Comparison of ENCODE assay signal across 29 cellular contexts in genomic region chr14:29648045-29648444, GRCh38.
A peak's percentile ranks its signal among the peaks of the same experiment; 100 is the strongest.
DNase-seq lines count a peak whose midpoint lies in the region; ATAC-seq and TF ChIP-seq lines count a peak whose summit lies in the region.
"Had no signal": no experiment of that assay in that cellular context is flagged by ENCODE, and none has a peak within 500 bp of the region (broad histone marks: within the 10 kb centered on the region; RNA-seq: fewer than 3 reads in every experiment).

No MANE protein-coding gene starts in this region.

- POLR2A ChIA-PET in A673 (lab: Charles Lee; ENCODE audit: low non-redundant PET): no interaction called here

- peaks cover 11% of the 10 kb centered on the region for H3K4me1 ChIP-seq in A673 (ENCODE audit: insufficient read depth, low read length, poor library complexity, severe bottlenecking)
- H3K4me1 ChIP-seq: esophagus squamous epithelium, lower lobe of right lung had no signal

- no peaks in the 10 kb centered on the region for H3K27me3 ChIP-seq in A673 (replicated peaks; ENCODE audit: insufficient read depth, low read depth, low read length, poor library complexity)
- H3K27me3 ChIP-seq: adrenal gland, esophagus squamous epithelium, MG63, tibial nerve had no signal

- intact Hi-C loops in A673 (cut with micrococcal nuclease; ENCODE audit: unreplicated experiment): loop anchor here (10.0 kb wide), 1 partner anchor 277 kb away; the partner anchor contains the start of gene PRKD1

- H3K36me3 ChIP-seq in A673 (ENCODE audit: insufficient read depth, low read length, poor library complexity, severe bottlenecking): peaks cover 19% of the 10 kb centered on the region
- H3K36me3 ChIP-seq: adrenal gland, lower lobe of right lung, MG63 had no signal

- H3K9me3 ChIP-seq in A673 (ENCODE audit: low read depth, low read length, poor library complexity, severe bottlenecking): peaks cover 37% of the 10 kb centered on the region

- in situ Hi-C loops in G401 (cut with HindIII; ENCODE audit: low sequenced_read_pairs): no loop called here

- DNase-seq in A673 (ENCODE audit: low spot score): peak; percentile 24
- peak; percentile 2 for DNase-seq in AG10803 (ENCODE audit: low read depth)
- peak; percentile 54 for DNase-seq in NCI-H69 (lab: John Stamatoyannopoulos, UW)
- DNase-seq in fibroblast of mammary gland (ENCODE audit: low read depth): peak; percentile 15
- DNase-seq in G401 (ENCODE audit: low spot score): no peak
- DNase-seq: activated CD4-positive, alpha-beta memory T cell treated with anti-CD3 and anti-CD28 coated beads for 36 hours; activated CD4-positive, alpha-beta T cell treated with anti-CD3 and anti-CD28 coated beads for 1 hour; activated CD8-positive, alpha-beta memory T cell treated with anti-CD3 and anti-CD28 coated beads, Interleukin-2, amount 50 U/mL, for 4 hours; activated naive CD4-positive, alpha-beta T cell treated with anti-CD3 and anti-CD28 coated beads for 36 hours; adrenal gland; COR-L47; DND-41; esophagus squamous epithelium; hypothalamus; lower lobe of right lung; MG63; NCI-H1105 treated with DMSO at 0.1 percent for 48 hours; NCI-H2029 treated with DMSO at 0.1 percent for 48 hours; occipital lobe; Right ventricle myocardium superior; stimulated activated CD4-positive, alpha-beta T cell treated with anti-CD3 and anti-CD28 coated beads, Interleukin-4, amount 100 ng/mL, for 4 hours; T-helper 17 cell had no signal

- no peak for TF ChIP-seq CTCF in A673 (conservative IDR thresholded peaks at IDR 0.05; ENCODE audit: low read depth, low read length)
- no peak for TF ChIP-seq CTCF in AG10803 (conservative IDR thresholded peaks at IDR 0.05; ENCODE audit: low read length)
- no peak for TF ChIP-seq CTCF in fibroblast of mammary gland (conservative IDR thresholded peaks at IDR 0.05; ENCODE audit: control insufficient read depth, insufficient read depth, low read depth, low read length)

- no peak overlapping the region for H3K4me3 ChIP-seq in A673 (ENCODE audit: low read depth, low read length, poor library complexity, severe bottlenecking)
- no peak overlapping the region for H3K4me3 ChIP-seq in AG10803 (ENCODE audit: low read length)
- no peak overlapping the region for H3K4me3 ChIP-seq in fibroblast of mammary gland (ENCODE audit: control insufficient read depth, low read depth, low read length)
- H3K4me3 ChIP-seq: adrenal gland, esophagus squamous epithelium, lower lobe of right lung, MG63, tibial nerve had no signal

- CTCF ChIA-PET in A673 (lab: Charles Lee): no interaction called here

- H3K27ac ChIP-seq in A673 (ENCODE audit: low read depth, low read length, poor library complexity, severe bottlenecking): no peak overlapping the region
- H3K27ac ChIP-seq: adrenal gland, C4-2B, esophagus squamous epithelium, lower lobe of right lung, tibial nerve had no signal

- BruUV-seq in A673 (replicated peaks; lab: Mats Ljungman, UMichigan): no TSS peak

- no peak for ATAC-seq in activated CD4-positive, CD25-positive, alpha-beta regulatory T cell treated with anti-CD3 and anti-CD28 coated beads, Interleukin-2, amount 50 U/mL, for 24 hours
- ATAC-seq in GM21423 (IDR thresholded peaks at IDR 0.05; ENCODE audit: unreplicated experiment): no peak
- ATAC-seq: lower lobe of right lung; natural killer cell treated with Interleukin-12 subunit alpha and Interleukin-12 subunit beta and Interleukin-15 and Interleukin-18, amount 100 ng/mL, for 72 hours; Panc1; stimulated activated effector memory CD8-positive, alpha-beta T cell treated with anti-CD3 and anti-CD28 coated beads, Interleukin-12 subunit alpha, Interleukin-12 subunit beta, amount 100 ng/mL, for 72 hours; T-helper 17 cell had no signal
